In genomic region chr10:102226542-102226870, GRCh38 we compare ENCODE assay signal across 9 cellular contexts. TPM values are rescaled to one million over a fixed set of nuclear protein-coding genes. Genes with fewer than 3 reads are reported as not detected.
DNase-seq lines count a peak whose midpoint lies in the region; ATAC-seq, FAIRE-seq and TF ChIP-seq lines count a peak whose summit lies in the region.
"Had no signal": no experiment of that assay in that cellular context is flagged by ENCODE, and none has a peak within 500 bp of the region (broad histone marks: within the 10 kb centered on the region; RNA-seq: fewer than 3 reads in every experiment).

No MANE protein-coding gene starts in this region.

- no peak for DNase-seq in stimulated activated naive CD8-positive, alpha-beta T cell treated with anti-CD3 and anti-CD28 coated beads, Interleukin-15, Interleukin-2, amounts not matched to agents 100 U/mL and 50 U/mL, for 24 hours
- DNase-seq in naive B cell: no peak
- DNase-seq in A673 (ENCODE audit: low spot score): no peak
- DNase-seq in frontal cortex (ENCODE audit: low spot score in 2 of 2): no peak
- DNase-seq in NK-92 (lab: John Stamatoyannopoulos, UW; ENCODE audit: unreplicated experiment): no peak

- POLR2A ChIA-PET in A673 (lab: Charles Lee; ENCODE audit: low non-redundant PET): no interaction called here

- H3K4me3 Mint-ChIP-seq in stimulated activated naive CD8-positive, alpha-beta T cell treated with anti-CD3 and anti-CD28 coated beads, Interleukin-15, Interleukin-2, amounts not matched to agents 100 ng/mL and 50 ng/mL, for 24 hours: peak overlapping the region; percentile 47
- H3K4me3 Mint-ChIP-seq in brain (peak overlapping the region; percentile 83 to 88 (median 86)), naive B cell (peak overlapping the region; percentile 11 to 89 (median 79))

- no TSS peak for BruUV-seq in A673 (replicated peaks; lab: Mats Ljungman, UMichigan)

- H3K4me3 ChIP-seq in A673 (ENCODE audit: low read depth, low read length, poor library complexity, severe bottlenecking): no peak overlapping the region

- peaks cover 33% of the 10 kb centered on the region for H3K4me1 Mint-ChIP-seq in stimulated activated naive CD8-positive, alpha-beta T cell treated with anti-CD3 and anti-CD28 coated beads, Interleukin-15, Interleukin-2, amounts not matched to agents 100 ng/mL and 50 ng/mL, for 24 hours (ENCODE audit: low read depth)
- peaks cover 27% of the 10 kb centered on the region for H3K4me1 Mint-ChIP-seq in brain
- peaks cover 19 to 46% (median 30%) of the 10 kb centered on the region in 3 donors for H3K4me1 Mint-ChIP-seq in naive B cell

- no peak for FAIRE-seq in frontal cortex (lab: Jason Lieb, UNC)
- FAIRE-seq: colon had no signal

- no peaks in the 10 kb centered on the region for H3K9me3 Mint-ChIP-seq in stimulated activated naive CD8-positive, alpha-beta T cell treated with anti-CD3 and anti-CD28 coated beads, Interleukin-15, Interleukin-2, amounts not matched to agents 100 ng/mL and 50 ng/mL, for 24 hours
- H3K9me3 Mint-ChIP-seq in brain (peaks cover 0 to 7% (median 0%) of the 10 kb centered on the region in 5 experiments), naive B cell (no peaks in the 10 kb centered on the region)

- CTCF ChIA-PET in A673 (lab: Charles Lee): interaction anchor here (0.5 to 2.2 kb wide), 5 partner anchors 57 to 1688 kb away, joined by 3 to 11 read pairs (median 4); no protein-coding TSS in a partner anchor

- H3K27me3 Mint-ChIP-seq in stimulated activated naive CD8-positive, alpha-beta T cell treated with anti-CD3 and anti-CD28 coated beads, Interleukin-15, Interleukin-2, amounts not matched to agents 100 ng/mL and 50 ng/mL, for 24 hours: peaks cover 57% of the 10 kb centered on the region
- H3K27me3 Mint-ChIP-seq in brain: peaks cover 67% of the 10 kb centered on the region
- H3K27me3 Mint-ChIP-seq in naive B cell: peaks cover 54 to 77% (median 55%) of the 10 kb centered on the region in 3 donors

- no peaks in the 10 kb centered on the region for H3K36me3 ChIP-seq in A673 (ENCODE audit: insufficient read depth, low read length, poor library complexity, severe bottlenecking)

- H3K4me1 ChIP-seq in A673 (ENCODE audit: insufficient read depth, low read length, poor library complexity, severe bottlenecking): peaks cover 20% of the 10 kb centered on the region

- no peaks in the 10 kb centered on the region for H3K36me3 Mint-ChIP-seq in stimulated activated naive CD8-positive, alpha-beta T cell treated with anti-CD3 and anti-CD28 coated beads, Interleukin-15, Interleukin-2, amounts not matched to agents 100 ng/mL and 50 ng/mL, for 24 hours (ENCODE audit: low read depth)
- H3K36me3 Mint-ChIP-seq in brain: no peaks in the 10 kb centered on the region
- H3K36me3 Mint-ChIP-seq in naive B cell: no peaks in the 10 kb centered on the region

- intact Hi-C loops in A673 (cut with micrococcal nuclease; ENCODE audit: unreplicated experiment): loop anchor here (2.0 kb wide), 1 partner anchor 58 kb away; no protein-coding TSS in a partner anchor

- no peak for ATAC-seq in stimulated activated naive CD8-positive, alpha-beta T cell treated with anti-CD3 and anti-CD28 coated beads, Interleukin-15, Interleukin-2, amounts not matched to agents 100 U/mL and 50 U/mL, for 24 hours
- ATAC-seq in naive B cell (ENCODE audit: low read depth in 2 of 2) (no peak), esophagus mucosa (no peak)

- no peaks in the 10 kb centered on the region for H3K9me3 ChIP-seq in A673 (ENCODE audit: low read depth, low read length, poor library complexity, severe bottlenecking)

- H3K27me3 ChIP-seq in A673 (replicated peaks; ENCODE audit: insufficient read depth, low read depth, low read length, poor library complexity): peaks cover 13% of the 10 kb centered on the region

- no peak overlapping the region for H3K27ac Mint-ChIP-seq in stimulated activated naive CD8-positive, alpha-beta T cell treated with anti-CD3 and anti-CD28 coated beads, Interleukin-15, Interleukin-2, amounts not matched to agents 100 ng/mL and 50 ng/mL, for 24 hours
- H3K27ac Mint-ChIP-seq in brain (no peak overlapping the region), naive B cell (peak overlapping the region in 1 of 6 donors; percentile 36)

- TF ChIP-seq CTCF in brain (conservative IDR thresholded peaks at IDR 0.05) (no peak), A673 (conservative IDR thresholded peaks at IDR 0.05; ENCODE audit: low read depth, low read length) (no peak)

- H3K27ac ChIP-seq in A673 (ENCODE audit: low read depth, low read length, poor library complexity, severe bottlenecking): no peak overlapping the region

RNA-seq across cellular contexts. Expression of gene ELOVL3, which starts 0.4 kb away (rescaled TPM):
- polyA plus RNA-seq in brain (ENCODE audit: insufficient read depth, low read depth, low replicate concordance): 0.80 TPM
- not detected for polyA plus RNA-seq in naive B cell (ENCODE audit: low read depth in 6 of 6)
- total RNA-seq in A673 (2021): 0.44 TPM in 1 of 2 replicates, not detected in the other
- total RNA-seq in frontal cortex: not detected
- total RNA-seq in esophagus mucosa: not detected

RNA-seq across cellular contexts. Expression of gene PITX3, which starts 14.8 kb away (rescaled TPM):
- polyA plus RNA-seq in brain (ENCODE audit: insufficient read depth, low read depth, low replicate concordance): not detected
- polyA plus RNA-seq in naive B cell (ENCODE audit: low read depth in 6 of 6): not detected
- not detected in 2 replicates for total RNA-seq in A673 (2021)
- total RNA-seq in frontal cortex: not detected
- not detected for total RNA-seq in esophagus mucosa

RNA-seq across cellular contexts. Expression of gene GBF1, which starts 18.8 kb away (rescaled TPM):
- 37.1 TPM for polyA plus RNA-seq in brain (ENCODE audit: insufficient read depth, low read depth, low replicate concordance)
- 10 to 100 TPM in 1 of 6 donors, 1 to 10 TPM in 5; 3.9 to 14.8 (median 6.2) TPM for polyA plus RNA-seq in naive B cell (ENCODE audit: low read depth in 6 of 6)
- 48.4 and 50.0 TPM in 2 replicates for total RNA-seq in A673 (2021)
- 14.7 TPM for total RNA-seq in frontal cortex
- total RNA-seq in esophagus mucosa: 24.0 TPM
